ENCODE assay signal across 17 cellular contexts in genomic region chr2:108363048-108363899, GRCh38. TPM values are rescaled to one million over a fixed set of nuclear protein-coding genes. Genes with fewer than 3 reads are reported as not detected.
DNase-seq lines count a peak whose midpoint lies in the region; ATAC-seq, FAIRE-seq and TF ChIP-seq lines count a peak whose summit lies in the region.
"Had no signal": no experiment of that assay in that cellular context is flagged by ENCODE, and none has a peak within 500 bp of the region (broad histone marks: within the 10 kb centered on the region; RNA-seq: fewer than 3 reads in every experiment).

No MANE protein-coding gene starts in this region.

- peaks cover 5% of the 10 kb centered on the region; the same call in 1 of the 2 replicates for H3K9me3 ChIP-seq in K562 (replicated peaks; ENCODE audit: control insufficient read depth, insufficient read depth, low read depth, low read length)

- no peak for TF ChIP-seq RAD21 in K562 (CRISPR knock-in tag; conservative IDR thresholded peaks at IDR 0.05 in 1 of 2, IDR thresholded peaks at IDR 0.05 in 1 of 2)

- TF ChIP-seq CTCF in K562 (IDR thresholded peaks at IDR 0.05 in 2 of 3, conservative IDR thresholded peaks at IDR 0.05 in 1 of 3; ENCODE audit: insufficient read depth in 2 of 3, low read depth in 1 of 3, low read length in 3 of 3) (no peak), omental fat pad (IDR thresholded peaks at IDR 0.05) (no peak)

- H4K20me1 ChIP-seq in K562 (replicated peaks; ENCODE audit: control insufficient read depth, insufficient read depth, low read length): no peaks in the 10 kb centered on the region

- H3K36me3 Mint-ChIP-seq in activated CD4-positive, alpha-beta memory T cell treated with anti-CD3 and anti-CD28 coated beads for 36 hours: no peaks in the 10 kb centered on the region
- H3K36me3 Mint-ChIP-seq: stimulated activated effector memory CD8-positive, alpha-beta T cell treated with anti-CD3 and anti-CD28 coated beads, Interleukin-12 subunit alpha, Interleukin-12 subunit beta, amount 100 ng/mL, for 72 hours had no signal

- H3K9me1 ChIP-seq in K562 (ENCODE audit: control insufficient read depth, insufficient read depth, low read length): no peaks in the 10 kb centered on the region

- no peak for TF ChIP-seq EP300 in K562 (IDR thresholded peaks at IDR 0.05; ENCODE audit: low read length)

- FAIRE-seq in K562 (lab: Jason Lieb, UNC): no peak

- H3K4me3 ChIP-seq in ACC112 (ENCODE audit: low read depth, low read length) (no peak overlapping the region), K562 (no peak overlapping the region)
- H3K4me3 ChIP-seq: lung, SK-N-MC had no signal

- H3K27me3 Mint-ChIP-seq in activated CD4-positive, alpha-beta memory T cell treated with anti-CD3 and anti-CD28 coated beads for 36 hours: peaks cover 16% of the 10 kb centered on the region

- 26% methylated on average over 5 of the region's 6 CpGs for WGBS in K562 (ENCODE audit: insufficient coverage, low coverage, missing lambda C conversion rate)

- no peak overlapping the region for H3K4me3 Mint-ChIP-seq in activated CD4-positive, alpha-beta memory T cell treated with anti-CD3 and anti-CD28 coated beads for 36 hours
- H3K4me3 Mint-ChIP-seq: central memory CD8-positive, alpha-beta T cell; stimulated activated effector memory CD8-positive, alpha-beta T cell treated with anti-CD3 and anti-CD28 coated beads, Interleukin-12 subunit alpha, Interleukin-12 subunit beta, amount 100 ng/mL, for 72 hours had no signal

- CTCF ChIA-PET in K562 (lab: Yijun Ruan, JAX; ENCODE audit: low intra/inter-chr PET ratio): no interaction called here
- CTCF ChIA-PET in activated CD4-positive, alpha-beta memory T cell treated with anti-CD3 and anti-CD28 coated beads for 36 hours (lab: Charles Lee): no interaction called here

- peak; percentile 64 for ATAC-seq in GM18858 (IDR thresholded peaks at IDR 0.05; ENCODE audit: unreplicated experiment)
- ATAC-seq in K562: peak; percentile 38
- ATAC-seq in omental fat pad (ENCODE audit: low FRiP score): no peak

- TF ChIP-seq POLR2A in K562 (conservative IDR thresholded peaks at IDR 0.05): no peak

- H2AFZ ChIP-seq in ACC112 (ENCODE audit: low read length, unreplicated experiment) (no peak overlapping the region), K562 (ENCODE audit: low read depth, low read length) (no peak overlapping the region; the same call in 1 of the 2 replicates)

- H3K36me3 ChIP-seq in ACC112 (ENCODE audit: insufficient read depth, low read length): peaks cover 3% of the 10 kb centered on the region; the same call in 1 of the 2 replicates
- H3K36me3 ChIP-seq in K562 (ENCODE audit: control insufficient read depth, insufficient read depth, low read length): no peaks in the 10 kb centered on the region

- no peak overlapping the region for H3K27ac Mint-ChIP-seq in activated CD4-positive, alpha-beta memory T cell treated with anti-CD3 and anti-CD28 coated beads for 36 hours
- H3K27ac Mint-ChIP-seq: stimulated activated effector memory CD8-positive, alpha-beta T cell treated with anti-CD3 and anti-CD28 coated beads, Interleukin-12 subunit alpha, Interleukin-12 subunit beta, amount 100 ng/mL, for 72 hours had no signal

- H3K9me3 Mint-ChIP-seq in activated CD4-positive, alpha-beta memory T cell treated with anti-CD3 and anti-CD28 coated beads for 36 hours: no peaks in the 10 kb centered on the region
- H3K9me3 Mint-ChIP-seq: central memory CD8-positive, alpha-beta T cell; stimulated activated effector memory CD8-positive, alpha-beta T cell treated with anti-CD3 and anti-CD28 coated beads, Interleukin-12 subunit alpha, Interleukin-12 subunit beta, amount 100 ng/mL, for 72 hours had no signal

- intact Hi-C loops in K562 (cut with micrococcal nuclease): no loop called here
- intact Hi-C loops in activated CD4-positive, alpha-beta memory T cell treated with anti-CD3 and anti-CD28 coated beads for 36 hours (cut with micrococcal nuclease): no loop called here

- H3K4me1 ChIP-seq in ACC112 (ENCODE audit: control insufficient read depth, insufficient read depth, low read length, unreplicated experiment) (peaks cover 21% of the 10 kb centered on the region), K562 (replicated peaks in 1 of 2; ENCODE audit: control insufficient read depth in 2 of 2, insufficient read depth in 2 of 2, low read length in 2 of 2) (peaks cover 2 to 14% of the 10 kb centered on the region in 2 experiments; a peak in 3 of 5 replicates)

- H3K79me2 ChIP-seq in ACC112 (ENCODE audit: control insufficient read depth, insufficient read depth, low read length, unreplicated experiment) (no peaks in the 10 kb centered on the region), K562 (ENCODE audit: control insufficient read depth, insufficient read depth, low read length) (no peaks in the 10 kb centered on the region)

- no peaks in the 10 kb centered on the region for H3K4me1 Mint-ChIP-seq in activated CD4-positive, alpha-beta memory T cell treated with anti-CD3 and anti-CD28 coated beads for 36 hours (ENCODE audit: low read depth)
- H3K4me1 Mint-ChIP-seq: central memory CD8-positive, alpha-beta T cell; stimulated activated effector memory CD8-positive, alpha-beta T cell treated with anti-CD3 and anti-CD28 coated beads, Interleukin-12 subunit alpha, Interleukin-12 subunit beta, amount 100 ng/mL, for 72 hours had no signal

- DNase-seq in Kasumi-1 (lab: John Stamatoyannopoulos, UW) (peak; percentile 56 to 61), K562 (ENCODE audit: extremely low read depth in 1 of 4, low spot score in 3 of 4) (peak in 1 of 4 experiments; percentile 20), DMS 273 (lab: John Stamatoyannopoulos, UW; ENCODE audit: unreplicated experiment) (no peak), omental fat pad (ENCODE audit: low spot score) (no peak), COR-L47 (lab: John Stamatoyannopoulos, UW) (no peak)
- no peak for DNase-seq in activated CD4-positive, alpha-beta memory T cell treated with anti-CD3 and anti-CD28 coated beads for 36 hours
- DNase-seq: C1 segment of cervical spinal cord, hypothalamus, NCI-H1105 treated with DMSO at 0.1 percent for 48 hours, NCI-H774, posterior cingulate gyrus had no signal

- no peaks in the 10 kb centered on the region for H3K27me3 ChIP-seq in ACC112 (ENCODE audit: insufficient read depth, low read length)
- H3K27me3 ChIP-seq in K562 (ENCODE audit: control insufficient read depth in 2 of 2, insufficient read depth in 2 of 2, low read length in 2 of 2): no peaks in the 10 kb centered on the region; a peak in 1 of 5 replicates

- BruUV-seq in K562 (replicated peaks; lab: Mats Ljungman, UMichigan): no TSS peak

- H3K9ac ChIP-seq in K562 (ENCODE audit: insufficient read depth in 1 of 2, low read depth in 2 of 2, low read length in 2 of 2): no peak overlapping the region

- POLR2A ChIA-PET in K562 (lab: Yijun Ruan, JAX): interaction anchor here (0.6 to 0.9 kb wide), 3 partner anchors 8 to 172 kb away, joined by 3 to 4 read pairs (median 3); no protein-coding TSS in a partner anchor
- POLR2A ChIA-PET in activated CD4-positive, alpha-beta memory T cell treated with anti-CD3 and anti-CD28 coated beads for 36 hours (lab: Charles Lee): interaction anchor here (0.6 kb wide), 2 partner anchors 24 to 550 kb away, joined by 3 to 5 read pairs; no protein-coding TSS in a partner anchor

- in situ Hi-C loops in K562 (cut with MboI): no loop called here

- no peak overlapping the region for H3K4me2 ChIP-seq in K562 (ENCODE audit: insufficient read depth, low read length)

- peak overlapping the region; percentile 39 for H3K27ac ChIP-seq in ACC112 (ENCODE audit: low read depth, low read length)
- no peak overlapping the region; the same call in 2 of the 3 replicates for H3K27ac ChIP-seq in K562 (ENCODE audit: extremely low read depth, low read depth, low read length)
- H3K27ac ChIP-seq: SK-N-MC had no signal

TF ChIP-seq in K562, 482 proteins besides CTCF, POLR2A, EP300 and RAD21:
- TF ChIP-seq ZNF12 (CRISPR knock-in tag; IDR thresholded peaks at IDR 0.05) (no peak), SPI1 (IDR thresholded peaks at IDR 0.05; ENCODE audit: borderline replicate concordance, low read depth, low read length) (0 out of 2 replicates have a peak, but pooled peaks have one; percentile 28)

RNA-seq across cellular contexts. Expression of gene SULT1C4, which starts 14.5 kb away (rescaled TPM):
- 0.32 and 0.46 TPM in 2 replicates for total RNA-seq in K562 (2011; cell fraction: chromatin; rRNA removed; ENCODE audit: low replicate concordance)
- 0.26 TPM in 1 of 2 replicates, not detected in the other for total RNA-seq in K562 (2011; cell fraction: nucleolus; rRNA removed)
- total RNA-seq in K562 (2011; cell fraction: nucleoplasm; rRNA removed): not detected in 2 replicates
- not detected in 2 replicates for total RNA-seq in K562 (2014; rRNA removed)
- total RNA-seq in K562 (2014; rRNA removed; fragmentation: Illumina TruSeq; extraction: Trizol): 0.10 TPM in 1 of 2 replicates, not detected in the other
- total RNA-seq in K562 (2015; rRNA removed; fragmentation: Illumina TruSeq; extraction: Trizol): 0.14 TPM in 1 of 2 replicates, not detected in the other
- total RNA-seq in K562 (2021): not detected in 2 replicates
- polyA plus RNA-seq in K562 (2011; rRNA removed): 0.07 TPM in 1 of 2 replicates, not detected in the other
- polyA plus RNA-seq in K562 (2011; cell fraction: cytosol; rRNA removed): 0.03 TPM in 1 of 2 replicates, not detected in the other
- 0.10 TPM in 1 of 2 replicates, not detected in the other for polyA plus RNA-seq in K562 (2011; cell fraction: nucleus; rRNA removed)
- 0.05 and 0.10 TPM in 2 replicates for polyA plus RNA-seq in K562 (2012)
- polyA plus RNA-seq in K562 (2014; fragmentation: Illumina TruSeq; extraction: Trizol): 0.06 TPM in 1 of 2 replicates, not detected in the other
- polyA plus RNA-seq in K562 (2014; fragmentation: Nextera tagmentation; extraction: Ambion mirVana): under 1 TPM in 1 of 2 experiments, not detected in 1; 0.04 TPM
- polyA plus RNA-seq in K562 (2014; rRNA removed): 0.12 TPM in 1 of 2 replicates, not detected in the other
- 0.12 and 0.14 TPM in 2 replicates for polyA minus RNA-seq in K562 (2011; rRNA and poly(A)+ RNA removed)
- not detected in 2 replicates for polyA minus RNA-seq in K562 (2011; cell fraction: cytosol; rRNA and poly(A)+ RNA removed)
- not detected in 2 replicates for polyA minus RNA-seq in K562 (2011; cell fraction: nucleus; rRNA and poly(A)+ RNA removed)
- 10 to 100 TPM in 1 of 4 donors, 1 to 10 TPM in 3; 3.5 to 16.2 (median 4.2) TPM for total RNA-seq in omental fat pad
- total RNA-seq in activated CD4-positive, alpha-beta memory T cell treated with anti-CD3 and anti-CD28 coated beads for 36 hours: not detected

Comparison
In these comparisons a context has a peak if more than half of its experiments do, and no peak if none do; other contexts are left out.
1. DNase-seq: peak in Kasumi-1 (2 of 2); none in DMS 273 (single experiment), omental fat pad (single experiment), COR-L47 (single experiment) and activated CD4-positive, alpha-beta memory T cell treated with anti-CD3 and anti-CD28 coated beads for 36 hours (single experiment).